In genomic region chr10:69043931-69044531, GRCh38 we compare ENCODE assay signal across 1 cellular context.
TF ChIP-seq lines count a peak whose summit lies in the region.

No MANE protein-coding gene starts in this region.

TF ChIP-seq in HepG2, 621 proteins besides CTCF, POLR2A, EP300 and RAD21:
- no peak for TF ChIP-seq SMAD1 (CRISPR knock-in tag; IDR thresholded peaks at IDR 0.05; ENCODE audit: borderline replicate concordance, low read depth)
- TF ChIP-seq, protein P1, sequence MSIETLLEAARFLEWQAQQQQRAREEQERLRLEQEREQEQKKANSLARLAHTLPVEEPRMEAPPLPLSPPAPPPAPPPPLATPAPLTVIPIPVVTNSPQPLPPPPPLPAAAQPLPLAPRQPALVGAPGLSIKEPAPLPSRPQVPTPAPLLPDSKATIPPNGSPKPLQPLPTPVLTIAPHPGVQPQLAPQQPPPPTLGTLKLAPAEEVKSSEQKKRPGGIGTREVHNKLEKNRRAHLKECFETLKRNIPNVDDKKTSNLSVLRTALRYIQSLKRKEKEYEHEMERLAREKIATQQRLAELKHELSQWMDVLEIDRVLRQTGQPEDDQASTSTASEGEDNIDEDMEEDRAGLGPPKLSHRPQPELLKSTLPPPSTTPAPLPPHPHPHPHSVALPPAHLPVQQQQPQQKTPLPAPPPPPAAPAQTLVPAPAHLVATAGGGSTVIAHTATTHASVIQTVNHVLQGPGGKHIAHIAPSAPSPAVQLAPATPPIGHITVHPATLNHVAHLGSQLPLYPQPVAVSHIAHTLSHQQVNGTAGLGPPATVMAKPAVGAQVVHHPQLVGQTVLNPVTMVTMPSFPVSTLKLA (IDR thresholded peaks at IDR 0.05), result peak; percentile 80
